Comparison of ENCODE assay signal across 18 cellular contexts in the genomic region with DNA sequence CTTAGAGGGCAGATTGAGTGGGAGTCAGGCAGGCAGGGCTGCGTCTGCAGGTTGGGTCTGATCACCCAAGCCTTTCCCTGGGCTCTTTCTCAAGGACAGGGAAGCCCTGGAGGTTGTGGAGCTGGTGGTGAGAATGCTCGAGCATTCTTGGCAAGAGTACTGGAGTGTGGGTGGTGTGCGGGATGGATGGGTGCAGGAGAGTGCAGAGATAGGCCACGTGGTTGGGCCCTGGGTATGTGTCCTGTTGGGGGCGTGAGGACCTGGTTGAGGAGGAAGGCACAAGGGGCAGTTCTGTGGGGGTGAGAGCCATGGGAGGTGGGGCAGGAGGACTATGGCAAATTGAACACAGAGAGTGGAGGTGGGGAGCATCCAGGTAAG.
DNase-seq lines count a peak whose midpoint lies in the region; ATAC-seq, FAIRE-seq and TF ChIP-seq lines count a peak whose summit lies in the region.
"Had no signal": no experiment of that assay in that cellular context is flagged by ENCODE, and none has a peak within 500 bp of the region (broad histone marks: within the 10 kb centered on the region; RNA-seq: fewer than 3 reads in every experiment).

No MANE protein-coding gene starts in this region.

- ATAC-seq in stimulated activated naive CD8-positive, alpha-beta T cell treated with anti-CD3 and anti-CD28 coated beads, Interleukin-15, amount 100 ng/mL, for 72 hours, result peak; percentile 15
- ATAC-seq in stimulated activated naive CD8-positive, alpha-beta T cell treated with anti-CD3 and anti-CD28 coated beads, Interleukin-15, Interleukin-2, amounts not matched to agents 100 U/mL and 50 U/mL, for 24 hours, result no peak
- ATAC-seq in Panc1 (peak; percentile 27), left colon (peak; percentile 14), aorta (ENCODE audit: low FRiP score) (no peak)

- H3K9me3 ChIP-seq in Panc1 (ENCODE audit: control insufficient read depth, insufficient read depth, low read depth, low read length) (no peaks in the 10 kb centered on the region), aorta (ENCODE audit: control insufficient read depth, low read length) (no peaks in the 10 kb centered on the region), kidney (ENCODE audit: control insufficient read depth in 1 of 2, low read length in 2 of 2) (no peaks in the 10 kb centered on the region)
- H3K9me3 ChIP-seq: left lung, psoas muscle, thoracic aorta had no signal

- H3K9me3 Mint-ChIP-seq in stimulated activated naive CD8-positive, alpha-beta T cell treated with anti-CD3 and anti-CD28 coated beads, Interleukin-15, amount 100 ng/mL, for 72 hours, result no peaks in the 10 kb centered on the region
- H3K9me3 Mint-ChIP-seq: activated naive CD8-positive, alpha-beta T cell treated with anti-CD3 and anti-CD28 coated beads, Interleukin-2, amount 10 ng/mL, durations not matched to agents 7 days and 5 days; CD14-positive monocyte; immature natural killer cell had no signal

- intact Hi-C loops in Panc1 (cut with micrococcal nuclease; ENCODE audit: unreplicated experiment) (loop anchor here (1.0 kb wide), 1 partner anchor 264 kb away; no protein-coding TSS in a partner anchor), left colon (cut with DNase I, micrococcal nuclease) (loop anchor here in 1 of 2 donors (5.0 kb wide), 1 partner anchor 265 kb away; no protein-coding TSS in a partner anchor), aorta (cut with DNase I) (loop anchor here (1.0 to 5.0 kb wide), 3 partner anchors 130 to 266 kb away; no protein-coding TSS in a partner anchor), kidney (cut with DNase I) (no loop called here)

- no peak for TF ChIP-seq CTCF in Panc1 (IDR thresholded peaks at IDR 0.05)
- TF ChIP-seq CTCF in kidney (IDR thresholded peaks at IDR 0.05; ENCODE audit: borderline replicate concordance, extremely low read depth, insufficient read depth), result no peak

- H3K4me1 ChIP-seq in Panc1 (ENCODE audit: control insufficient read depth, insufficient read depth, low read length) (no peaks in the 10 kb centered on the region), aorta (ENCODE audit: control insufficient read depth in 1 of 2, insufficient read depth in 2 of 2, low read length in 2 of 2) (peaks cover 0 to 2% of the 10 kb centered on the region in 2 donors), kidney (ENCODE audit: control insufficient read depth in 1 of 2, insufficient read depth in 1 of 2, low read depth in 1 of 2, low read length in 2 of 2) (no peaks in the 10 kb centered on the region)
- H3K4me1 ChIP-seq: psoas muscle had no signal

- FAIRE-seq in kidney (lab: Jason Lieb, UNC) (no peak), HTR-8/SVneo (lab: Jason Lieb, UNC) (no peak)

- H3K4me3 ChIP-seq in Panc1 (ENCODE audit: low read depth in 2 of 2, low read length in 2 of 2) (no peak overlapping the region), aorta (ENCODE audit: low read length in 2 of 2) (no peak overlapping the region), kidney (ENCODE audit: low read length in 2 of 2) (no peak overlapping the region)
- H3K4me3 ChIP-seq: dorsolateral prefrontal cortex, left lung, psoas muscle, thoracic aorta had no signal

- H3K27ac ChIP-seq in Panc1 (ENCODE audit: low read length) (no peak overlapping the region), aorta (ENCODE audit: low read depth in 1 of 2, low read length in 2 of 2) (no peak overlapping the region), kidney (ENCODE audit: low read depth in 2 of 2, low read length in 2 of 2) (no peak overlapping the region)
- H3K27ac ChIP-seq: dorsolateral prefrontal cortex, left lung, psoas muscle had no signal

- no peaks in the 10 kb centered on the region for H3K27me3 Mint-ChIP-seq in stimulated activated naive CD8-positive, alpha-beta T cell treated with anti-CD3 and anti-CD28 coated beads, Interleukin-15, amount 100 ng/mL, for 72 hours
- H3K27me3 Mint-ChIP-seq: activated naive CD8-positive, alpha-beta T cell treated with anti-CD3 and anti-CD28 coated beads, Interleukin-2, amount 10 ng/mL, durations not matched to agents 7 days and 5 days had no signal

- H3K27me3 ChIP-seq in Panc1 (ENCODE audit: control insufficient read depth, insufficient read depth, low read length) (no peaks in the 10 kb centered on the region), aorta (ENCODE audit: control insufficient read depth in 1 of 2, insufficient read depth in 2 of 2, low read length in 1 of 2) (no peaks in the 10 kb centered on the region)
- H3K27me3 ChIP-seq: dorsolateral prefrontal cortex, left lung had no signal

- H3K9ac ChIP-seq in kidney (ENCODE audit: low read length in 2 of 2), result no peak overlapping the region

- H3K36me3 ChIP-seq in Panc1 (ENCODE audit: control insufficient read depth, insufficient read depth, low read length) (no peaks in the 10 kb centered on the region), aorta (ENCODE audit: control insufficient read depth in 1 of 2, insufficient read depth in 2 of 2, low read length in 1 of 2) (no peaks in the 10 kb centered on the region), kidney (ENCODE audit: control insufficient read depth in 1 of 2, insufficient read depth in 2 of 2, low read length in 2 of 2) (no peaks in the 10 kb centered on the region)
- H3K36me3 ChIP-seq: left lung, thoracic aorta had no signal

- peaks cover 27% of the 10 kb centered on the region for H3K4me1 Mint-ChIP-seq in stimulated activated naive CD8-positive, alpha-beta T cell treated with anti-CD3 and anti-CD28 coated beads, Interleukin-15, amount 100 ng/mL, for 72 hours
- H3K4me1 Mint-ChIP-seq: immature natural killer cell had no signal

- POLR2A ChIA-PET in Panc1 (lab: Charles Lee), result no interaction called here

- CTCF ChIA-PET in Panc1 (lab: Charles Lee), result interaction anchor here (1.0 to 1.5 kb wide), 5 partner anchors 22 to 267 kb away, joined by 4 to 30 read pairs (median 7); no protein-coding TSS in a partner anchor

- in situ Hi-C loops in Panc1 (cut with HindIII; ENCODE audit: low pct_unique_long_range_greater_than_20kb, low sequenced_read_pairs), result no loop called here

- no peak for DNase-seq in stimulated activated naive CD8-positive, alpha-beta T cell treated with anti-CD3 and anti-CD28 coated beads, Interleukin-15, amount 100 ng/mL, for 72 hours
- DNase-seq in stimulated activated naive CD8-positive, alpha-beta T cell treated with anti-CD3 and anti-CD28 coated beads, Interleukin-15, Interleukin-2, amounts not matched to agents 100 U/mL and 50 U/mL, for 24 hours, result no peak
- DNase-seq in Panc1 (ENCODE audit: low read depth, low spot score), result no peak
- no peak for DNase-seq in left colon
- peak; percentile 33 to 51 for DNase-seq in aorta
- DNase-seq in kidney, result no peak
- no peak for DNase-seq in NCI-H146 (lab: John Stamatoyannopoulos, UW)
- no peak for DNase-seq in HTR-8/SVneo (ENCODE audit: insufficient read length, low spot score)
- DNase-seq: cerebellar nuclear complex, GF-D8, NCI-H187 treated with DMSO at 0.1 percent for 48 hours had no signal

- 58 to 59% methylated on average over 5 of the region's 5 CpGs for WGBS in aorta, 2 donors

- no peak overlapping the region for H3K4me3 Mint-ChIP-seq in stimulated activated naive CD8-positive, alpha-beta T cell treated with anti-CD3 and anti-CD28 coated beads, Interleukin-15, amount 100 ng/mL, for 72 hours
- H3K4me3 Mint-ChIP-seq: activated naive CD8-positive, alpha-beta T cell treated with anti-CD3 and anti-CD28 coated beads, Interleukin-2, amount 10 ng/mL, durations not matched to agents 7 days and 5 days; CD14-positive monocyte; immature natural killer cell had no signal

- H3K27ac Mint-ChIP-seq in stimulated activated naive CD8-positive, alpha-beta T cell treated with anti-CD3 and anti-CD28 coated beads, Interleukin-15, amount 100 ng/mL, for 72 hours, result no peak overlapping the region
- H3K27ac Mint-ChIP-seq: immature natural killer cell had no signal

- no TSS peak for BruUV-seq in Panc1 (replicated peaks; lab: Mats Ljungman, UMichigan)

Comparison
In these comparisons a context has a peak if more than half of its experiments do, and no peak if none do; other contexts are left out.
1. ATAC-seq: peak in stimulated activated naive CD8-positive, alpha-beta T cell treated with anti-CD3 and anti-CD28 coated beads, Interleukin-15, amount 100 ng/mL, for 72 hours (single experiment), Panc1 (single experiment) and left colon (single experiment); none in stimulated activated naive CD8-positive, alpha-beta T cell treated with anti-CD3 and anti-CD28 coated beads, Interleukin-15, Interleukin-2, amounts not matched to agents 100 U/mL and 50 U/mL, for 24 hours (single experiment) and aorta (single experiment).
2. DNase-seq: peak in aorta (2 of 2); none in stimulated activated naive CD8-positive, alpha-beta T cell treated with anti-CD3 and anti-CD28 coated beads, Interleukin-15, amount 100 ng/mL, for 72 hours (0 of 2), stimulated activated naive CD8-positive, alpha-beta T cell treated with anti-CD3 and anti-CD28 coated beads, Interleukin-15, Interleukin-2, amounts not matched to agents 100 U/mL and 50 U/mL, for 24 hours (single experiment), Panc1 (single experiment), left colon (0 of 2), kidney (single experiment), NCI-H146 (single experiment) and HTR-8/SVneo (single experiment).